Comparison of ENCODE assay signal across 9 cellular contexts in the genomic region with DNA sequence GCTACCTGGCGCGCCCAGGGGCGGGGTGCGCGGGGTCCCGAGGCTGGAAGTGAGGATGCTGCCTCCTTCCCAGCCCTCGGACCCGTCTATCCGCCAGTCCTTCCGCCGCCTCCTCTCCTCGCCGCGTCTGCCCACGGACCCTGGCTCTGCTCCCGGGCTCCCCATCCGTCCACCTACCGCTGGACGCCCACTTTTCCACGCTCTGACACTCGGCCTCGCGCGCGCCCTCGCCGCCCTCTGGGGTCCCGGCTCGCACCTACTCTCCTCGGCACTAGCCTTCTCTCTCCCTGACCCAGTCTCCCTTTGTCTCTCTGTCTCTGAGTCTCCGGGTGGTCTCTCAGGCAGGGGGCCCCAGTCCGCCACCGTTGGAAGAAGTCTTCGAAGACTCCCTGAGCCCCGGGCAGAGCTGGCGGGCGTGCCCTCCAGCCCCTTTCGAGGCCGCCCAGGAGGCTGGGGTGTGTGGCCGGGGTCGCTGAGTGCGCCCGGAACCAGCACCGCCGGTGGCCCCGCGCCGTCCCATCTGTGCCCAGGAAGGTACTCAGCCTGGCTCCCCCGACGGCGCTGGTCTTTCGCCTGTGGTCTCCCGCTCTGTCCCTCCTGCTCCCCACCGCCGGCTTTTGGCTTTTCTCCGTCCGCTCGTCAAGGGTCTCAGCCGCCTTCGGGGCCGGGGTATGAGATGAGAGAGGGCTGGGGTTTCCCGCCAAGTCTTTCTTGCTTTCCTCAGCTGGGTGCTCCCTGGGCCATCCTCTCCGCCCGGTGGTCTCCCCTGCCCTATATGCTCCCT. TPM values are rescaled to one million over a fixed set of nuclear protein-coding genes. Genes with fewer than 3 reads are reported as not detected.
A peak's percentile ranks its signal among the peaks of the same experiment; 100 is the strongest.
DNase-seq lines count a peak whose midpoint lies in the region; ATAC-seq and TF ChIP-seq lines count a peak whose summit lies in the region.
"Had no signal": no experiment of that assay in that cellular context is flagged by ENCODE, and none has a peak within 500 bp of the region (broad histone marks: within the 10 kb centered on the region; RNA-seq: fewer than 3 reads in every experiment).

No MANE protein-coding gene starts in this region.

- TF ChIP-seq CTCF in MM.1S (IDR thresholded peaks at IDR 0.05; ENCODE audit: low read length): no peak

- no peaks in the 10 kb centered on the region for H3K9me2 ChIP-seq in MM.1S (replicated peaks; ENCODE audit: insufficient read depth, low read length)

- H3K4me3 Mint-ChIP-seq in activated CD4-positive, alpha-beta T cell treated with anti-CD3 and anti-CD28 coated beads, Interleukin-2, amount 10 ng/mL, durations not matched to agents 24 days and 14 days: peak overlapping the region; percentile 80
- peak overlapping the region; percentile 49 for H3K4me3 Mint-ChIP-seq in activated CD4-positive, alpha-beta memory T cell treated with anti-CD3 and anti-CD28 coated beads, Interleukin-2, amount 10 ng/mL, durations not matched to agents 7 days and 5 days
- H3K4me3 Mint-ChIP-seq in stimulated activated naive B cell treated with anti-CD40 and anti-IgM and Interleukin-4, amounts not matched to agents 10 μg/mL and 1 μg/mL and 100 μg/mL, for 72 hours: peak overlapping the region; percentile 79 to 86

- peaks cover 14% of the 10 kb centered on the region for H3K4me1 Mint-ChIP-seq in activated CD4-positive, alpha-beta T cell treated with anti-CD3 and anti-CD28 coated beads, Interleukin-2, amount 10 ng/mL, durations not matched to agents 24 days and 14 days
- H3K4me1 Mint-ChIP-seq in activated CD4-positive, alpha-beta memory T cell treated with anti-CD3 and anti-CD28 coated beads, Interleukin-2, amount 10 ng/mL, durations not matched to agents 7 days and 5 days: peaks cover 28% of the 10 kb centered on the region
- H3K4me1 Mint-ChIP-seq in stimulated activated naive B cell treated with anti-CD40 and anti-IgM and Interleukin-4, amounts not matched to agents 10 μg/mL and 1 μg/mL and 100 μg/mL, for 72 hours: peaks cover 17 to 26% of the 10 kb centered on the region in 2 donors

- H3K27ac ChIP-seq in MM.1S (ENCODE audit: low read length): no peak overlapping the region

- ATAC-seq in stimulated activated naive B cell treated with anti-CD40 and anti-IgM and Interleukin-4, amounts not matched to agents 10 μg/mL and 1 μg/mL and 100 μg/mL, for 72 hours (replicated peaks): no peak
- ATAC-seq in HG03108 (IDR thresholded peaks at IDR 0.05; ENCODE audit: unreplicated experiment): no peak

- peaks cover 1% of the 10 kb centered on the region for H3K36me3 Mint-ChIP-seq in activated CD4-positive, alpha-beta T cell treated with anti-CD3 and anti-CD28 coated beads, Interleukin-2, amount 10 ng/mL, durations not matched to agents 24 days and 14 days (ENCODE audit: low read depth)
- H3K36me3 Mint-ChIP-seq in activated CD4-positive, alpha-beta memory T cell treated with anti-CD3 and anti-CD28 coated beads, Interleukin-2, amount 10 ng/mL, durations not matched to agents 7 days and 5 days (ENCODE audit: low read depth): no peaks in the 10 kb centered on the region
- no peaks in the 10 kb centered on the region for H3K36me3 Mint-ChIP-seq in stimulated activated naive B cell treated with anti-CD40 and anti-IgM and Interleukin-4, amounts not matched to agents 10 μg/mL and 1 μg/mL and 100 μg/mL, for 72 hours

- H3K4me3 ChIP-seq in iPS-11a (ENCODE audit: low read depth, low read length) (peak overlapping the region; percentile 81), MM.1S (ENCODE audit: low read length) (no peak overlapping the region)

- H3K27me3 Mint-ChIP-seq in activated CD4-positive, alpha-beta T cell treated with anti-CD3 and anti-CD28 coated beads, Interleukin-2, amount 10 ng/mL, durations not matched to agents 24 days and 14 days: peaks cover 58% of the 10 kb centered on the region
- H3K27me3 Mint-ChIP-seq in activated CD4-positive, alpha-beta memory T cell treated with anti-CD3 and anti-CD28 coated beads, Interleukin-2, amount 10 ng/mL, durations not matched to agents 7 days and 5 days: peaks cover 54% of the 10 kb centered on the region
- peaks cover 42 to 48% of the 10 kb centered on the region in 2 donors for H3K27me3 Mint-ChIP-seq in stimulated activated naive B cell treated with anti-CD40 and anti-IgM and Interleukin-4, amounts not matched to agents 10 μg/mL and 1 μg/mL and 100 μg/mL, for 72 hours

- CTCF ChIA-PET in activated CD4-positive, alpha-beta memory T cell treated with anti-CD3 and anti-CD28 coated beads, Interleukin-2, amount 10 ng/mL, durations not matched to agents 7 days and 5 days (lab: Charles Lee): interaction anchor here (0.9 to 2.3 kb wide), 5 partner anchors 11 to 41 kb away, joined by 3 to 11 read pairs (median 6); partner anchors contain the start of gene MAD2L2

- intact Hi-C loops in activated CD4-positive, alpha-beta T cell treated with anti-CD3 and anti-CD28 coated beads, Interleukin-2, amount 10 ng/mL, durations not matched to agents 24 days and 14 days (cut with micrococcal nuclease): no loop called here

- H3K4me1 ChIP-seq in MM.1S (ENCODE audit: low read length): no peaks in the 10 kb centered on the region

- no peaks in the 10 kb centered on the region for H3K79me2 ChIP-seq in MM.1S (ENCODE audit: low read length)

- POLR2A ChIA-PET in activated CD4-positive, alpha-beta memory T cell treated with anti-CD3 and anti-CD28 coated beads, Interleukin-2, amount 10 ng/mL, durations not matched to agents 7 days and 5 days (lab: Charles Lee): interaction anchor here (1.2 to 2.9 kb wide), 4 partner anchors 10 to 216 kb away, joined by 3 to 14 read pairs (median 12); partner anchors contain the start of gene MAD2L2

- H3K36me3 ChIP-seq in MM.1S (replicated peaks; ENCODE audit: insufficient read depth, low read length): no peaks in the 10 kb centered on the region

- no peak overlapping the region for H2AFZ ChIP-seq in MM.1S (ENCODE audit: low read length)

- peaks cover 73% of the 10 kb centered on the region for H3K27me3 ChIP-seq in MM.1S (replicated peaks; ENCODE audit: insufficient read depth, low read length)

- no peak for DNase-seq in activated CD4-positive, alpha-beta T cell treated with anti-CD3 and anti-CD28 coated beads, Interleukin-2, amount 10 ng/mL, durations not matched to agents 24 days and 14 days
- DNase-seq in activated CD4-positive, alpha-beta T cell treated with anti-CD3 and anti-CD28 coated beads for 4 hours: no peak
- DNase-seq in activated CD4-positive, alpha-beta memory T cell treated with anti-CD3 and anti-CD28 coated beads, Interleukin-2, amount 10 ng/mL, durations not matched to agents 7 days and 5 days: no peak
- DNase-seq in stimulated activated naive B cell treated with anti-CD40 and anti-IgM and Interleukin-4, amounts not matched to agents 10 μg/mL and 1 μg/mL and 100 μg/mL, for 72 hours: no peak
- no peak for DNase-seq in NCI-H187 treated with DMSO at 0.1 percent for 48 hours (lab: John Stamatoyannopoulos, UW)
- DNase-seq in MM.1S: no peak
- DNase-seq: stimulated activated CD4-positive, alpha-beta T cell treated with anti-CD3 and anti-CD28 coated beads, Interleukin-2, amount 100 ng/mL, for 48 hours had no signal

- H3K27ac Mint-ChIP-seq in activated CD4-positive, alpha-beta T cell treated with anti-CD3 and anti-CD28 coated beads, Interleukin-2, amount 10 ng/mL, durations not matched to agents 24 days and 14 days: no peak overlapping the region
- no peak overlapping the region for H3K27ac Mint-ChIP-seq in activated CD4-positive, alpha-beta memory T cell treated with anti-CD3 and anti-CD28 coated beads, Interleukin-2, amount 10 ng/mL, durations not matched to agents 7 days and 5 days
- peak overlapping the region; percentile 84 for H3K27ac Mint-ChIP-seq in stimulated activated naive B cell treated with anti-CD40 and anti-IgM and Interleukin-4, amounts not matched to agents 10 μg/mL and 1 μg/mL and 100 μg/mL, for 72 hours

- H3K9ac ChIP-seq in MM.1S (ENCODE audit: low read length): no peak overlapping the region

- no peaks in the 10 kb centered on the region for H3F3A ChIP-seq in MM.1S (ENCODE audit: insufficient read depth, low read length)

- H3K9me3 Mint-ChIP-seq in activated CD4-positive, alpha-beta T cell treated with anti-CD3 and anti-CD28 coated beads, Interleukin-2, amount 10 ng/mL, durations not matched to agents 24 days and 14 days: no peaks in the 10 kb centered on the region
- H3K9me3 Mint-ChIP-seq in activated CD4-positive, alpha-beta memory T cell treated with anti-CD3 and anti-CD28 coated beads, Interleukin-2, amount 10 ng/mL, durations not matched to agents 7 days and 5 days: no peaks in the 10 kb centered on the region
- H3K9me3 Mint-ChIP-seq in stimulated activated naive B cell treated with anti-CD40 and anti-IgM and Interleukin-4, amounts not matched to agents 10 μg/mL and 1 μg/mL and 100 μg/mL, for 72 hours: no peaks in the 10 kb centered on the region

- H3K4me2 ChIP-seq in MM.1S (ENCODE audit: low read depth, low read length): no peak overlapping the region

- H3K9me3 ChIP-seq in MM.1S (replicated peaks; ENCODE audit: insufficient read depth, low read length): no peaks in the 10 kb centered on the region

- no peaks in the 10 kb centered on the region for H4K20me1 ChIP-seq in MM.1S (ENCODE audit: insufficient read depth, low read length)

RNA-seq across cellular contexts. Expression of gene DRAXIN, which starts 0.6 kb away (rescaled TPM):
- not detected in 2 replicates for total RNA-seq in activated CD4-positive, alpha-beta T cell treated with anti-CD3 and anti-CD28 coated beads, Interleukin-2, amount 10 ng/mL, durations not matched to agents 24 days and 14 days
- under 1 TPM; 0.60 TPM for total RNA-seq in activated CD4-positive, alpha-beta memory T cell treated with anti-CD3 and anti-CD28 coated beads, Interleukin-2, amount 10 ng/mL, durations not matched to agents 7 days and 5 days

RNA-seq across cellular contexts. Expression of gene MAD2L2, which starts 11.2 kb away (rescaled TPM):
- total RNA-seq in activated CD4-positive, alpha-beta T cell treated with anti-CD3 and anti-CD28 coated beads, Interleukin-2, amount 10 ng/mL, durations not matched to agents 24 days and 14 days: 80.1 and 81.5 TPM in 2 replicates
- total RNA-seq in activated CD4-positive, alpha-beta memory T cell treated with anti-CD3 and anti-CD28 coated beads, Interleukin-2, amount 10 ng/mL, durations not matched to agents 7 days and 5 days: 10 to 100 TPM; 59.2 to 63.1 TPM

RNA-seq across cellular contexts. Expression of gene FBXO6, which starts 28.1 kb away (rescaled TPM):
- 17.3 and 17.8 TPM in 2 replicates for total RNA-seq in activated CD4-positive, alpha-beta T cell treated with anti-CD3 and anti-CD28 coated beads, Interleukin-2, amount 10 ng/mL, durations not matched to agents 24 days and 14 days
- total RNA-seq in activated CD4-positive, alpha-beta memory T cell treated with anti-CD3 and anti-CD28 coated beads, Interleukin-2, amount 10 ng/mL, durations not matched to agents 7 days and 5 days: 10 to 100 TPM; 37.1 to 37.7 TPM

RNA-seq across cellular contexts. Expression of gene FBXO44, which starts 37.4 kb away (rescaled TPM):
- 20.6 and 25.4 TPM in 2 replicates for total RNA-seq in activated CD4-positive, alpha-beta T cell treated with anti-CD3 and anti-CD28 coated beads, Interleukin-2, amount 10 ng/mL, durations not matched to agents 24 days and 14 days
- total RNA-seq in activated CD4-positive, alpha-beta memory T cell treated with anti-CD3 and anti-CD28 coated beads, Interleukin-2, amount 10 ng/mL, durations not matched to agents 7 days and 5 days: 10 to 100 TPM; 30.4 to 32.4 TPM

RNA-seq across cellular contexts. Expression of gene FBXO2, which starts 37.9 kb away (rescaled TPM):
- total RNA-seq in activated CD4-positive, alpha-beta T cell treated with anti-CD3 and anti-CD28 coated beads, Interleukin-2, amount 10 ng/mL, durations not matched to agents 24 days and 14 days: 0.76 and 1.0 TPM in 2 replicates
- 1 to 10 TPM; 1.4 to 1.8 TPM for total RNA-seq in activated CD4-positive, alpha-beta memory T cell treated with anti-CD3 and anti-CD28 coated beads, Interleukin-2, amount 10 ng/mL, durations not matched to agents 7 days and 5 days
